9 cellular contexts compared by ENCODE assay signal in the genomic region with DNA sequence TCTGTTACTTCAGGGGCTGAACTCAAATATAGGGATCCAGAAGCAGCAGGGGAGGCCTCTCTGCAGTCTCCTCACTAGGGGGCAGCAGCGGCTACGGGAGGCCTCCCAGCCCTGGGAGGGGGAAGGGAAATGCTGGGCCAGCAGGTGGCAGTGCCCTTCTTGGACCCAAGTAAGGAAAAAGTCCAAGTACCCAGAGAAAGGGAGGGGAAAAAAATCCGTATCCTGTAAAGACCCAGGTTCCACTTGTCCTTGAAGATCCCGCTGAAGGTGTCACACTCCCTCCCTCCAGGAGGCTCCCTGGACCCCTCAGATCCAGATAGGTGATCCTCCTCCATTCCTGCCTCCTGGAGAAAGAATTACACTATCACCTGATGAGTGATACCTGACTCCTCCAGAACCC. TPM values are rescaled to one million over a fixed set of nuclear protein-coding genes. Genes with fewer than 3 reads are reported as not detected.
A peak's percentile ranks its signal among the peaks of the same experiment; 100 is the strongest.
DNase-seq lines count a peak whose midpoint lies in the region; ATAC-seq, FAIRE-seq and TF ChIP-seq lines count a peak whose summit lies in the region.
"Had no signal": no experiment of that assay in that cellular context is flagged by ENCODE, and none has a peak within 500 bp of the region (broad histone marks: within the 10 kb centered on the region; RNA-seq: fewer than 3 reads in every experiment).

No MANE protein-coding gene starts in this region.

- CTCF ChIA-PET in WTC11 (lab: Charles Lee), result interaction anchor here (0.6 to 3.7 kb wide), 53 partner anchors 9 to 622 kb away, joined by 3 to 122 read pairs (median 5); a partner anchor contains a TSS

- no peaks in the 10 kb centered on the region for H4K20me1 ChIP-seq in keratinocyte (ENCODE audit: control insufficient read depth, extremely low read depth, insufficient read depth, low read length)

- H3K4me3 Mint-ChIP-seq in WTC11, result no peak overlapping the region

- no peaks in the 10 kb centered on the region for H3K27me3 ChIP-seq in breast epithelium
- H3K27me3 ChIP-seq in keratinocyte (ENCODE audit: control insufficient read depth, extremely low read depth, insufficient read depth, low read length), result peaks cover 13% of the 10 kb centered on the region

- dilution Hi-C loops in keratinocyte (cut with MboI; ENCODE audit: extremely low pct_ligation_motif_present, low sequenced_read_pairs), result loop anchor here (5.0 kb wide), 1 partner anchor 58 kb away; no protein-coding TSS in a partner anchor

- intact Hi-C loops in breast epithelium (cut with DNase I; ENCODE audit: low total_unique reads), result no loop called here

- TF ChIP-seq POLR2A in breast epithelium (IDR thresholded peaks at IDR 0.05), result no peak

- H3K9ac ChIP-seq in keratinocyte (ENCODE audit: control insufficient read depth, extremely low read depth, insufficient read depth, low read length), result no peak overlapping the region

- TF ChIP-seq CTCF in AG09319 (IDR thresholded peaks at IDR 0.05; ENCODE audit: low read depth, low read length), result peak; percentile 98
- TF ChIP-seq CTCF in WTC11 (IDR thresholded peaks at IDR 0.05), result peak; percentile 60; the same call in 1 of the 2 replicates
- TF ChIP-seq CTCF in breast epithelium (IDR thresholded peaks at IDR 0.05), result peak; percentile 70 to 94 (median 76)
- TF ChIP-seq CTCF in keratinocyte (optimal IDR thresholded peaks at IDR 0.05 in 1 of 3, IDR thresholded peaks at IDR 0.05 in 1 of 3, conservative IDR thresholded peaks at IDR 0.05 in 1 of 3; ENCODE audit: extremely low read depth in 1 of 3, insufficient read depth in 2 of 3, low read length in 3 of 3), result peak; percentile 95 to 99 (median 99)

- ATAC-seq in GM21576 (IDR thresholded peaks at IDR 0.05; ENCODE audit: unreplicated experiment), result peak; percentile 51
- ATAC-seq in WTC11, result peak; percentile 87

- DNase-seq in AG09319 (ENCODE audit: extremely low read depth, low read depth) (no peak), NCI-H226 (peak; percentile 61), WTC11 (ENCODE audit: low spot score) (peak; percentile 87), breast epithelium (ENCODE audit: low spot score in 2 of 2) (peak; percentile 60 to 72), keratinocyte (ENCODE audit: low read depth, low spot score) (no peak), KG1 (lab: John Stamatoyannopoulos, UW) (no peak)
- DNase-seq in stimulated activated CD4-positive, alpha-beta T cell treated with anti-CD3 and anti-CD28 coated beads, Interleukin-2, amount 100 ng/mL, for 48 hours, result peak; percentile 77 to 81

- H3K4me3 ChIP-seq in breast epithelium, result no peak overlapping the region
- H3K4me3 ChIP-seq in keratinocyte (ENCODE audit: control insufficient read depth in 2 of 3, extremely low read depth in 1 of 3, insufficient read depth in 2 of 3, low read depth in 1 of 3, low read length in 3 of 3), result no peak overlapping the region
- H3K4me3 ChIP-seq: skin epidermis had no signal

- POLR2A ChIA-PET in WTC11 (lab: Charles Lee), result no interaction called here

- no peaks in the 10 kb centered on the region for H3K9me3 ChIP-seq in breast epithelium
- no peaks in the 10 kb centered on the region for H3K9me3 ChIP-seq in keratinocyte (ENCODE audit: control insufficient read depth, low read depth, low read length)

- H3K4me1 ChIP-seq in breast epithelium (no peaks in the 10 kb centered on the region), keratinocyte (ENCODE audit: control insufficient read depth, extremely low read depth, insufficient read depth, low read length) (no peaks in the 10 kb centered on the region)

- H2AFZ ChIP-seq in keratinocyte (ENCODE audit: control insufficient read depth, low read length), result no peak overlapping the region

- H3K4me2 ChIP-seq in keratinocyte (ENCODE audit: control insufficient read depth, extremely low read depth, insufficient read depth, low read depth, low read length), result no peak overlapping the region

- H3K4me1 Mint-ChIP-seq in WTC11, result peaks cover 21% of the 10 kb centered on the region

- H3K9me3 Mint-ChIP-seq in WTC11, result no peaks in the 10 kb centered on the region

- H3K79me2 ChIP-seq in keratinocyte (ENCODE audit: control insufficient read depth, insufficient read depth, low read length), result no peaks in the 10 kb centered on the region

- H3K36me3 Mint-ChIP-seq in WTC11, result no peaks in the 10 kb centered on the region

- H3K9me1 ChIP-seq in keratinocyte (ENCODE audit: control insufficient read depth, extremely low read depth, insufficient read depth, low read length), result no peaks in the 10 kb centered on the region

- H3K36me3 ChIP-seq in breast epithelium (no peaks in the 10 kb centered on the region), keratinocyte (ENCODE audit: control insufficient read depth in 2 of 2, extremely low read depth in 1 of 2, insufficient read depth in 2 of 2, low read length in 2 of 2) (no peaks in the 10 kb centered on the region)

- no peak overlapping the region for H3K27ac Mint-ChIP-seq in WTC11

- FAIRE-seq in keratinocyte (lab: Jason Lieb, UNC), result peak; percentile 13

- peaks cover 9% of the 10 kb centered on the region for H3K27me3 Mint-ChIP-seq in WTC11 (ENCODE audit: low read depth)

- H3K27ac ChIP-seq in breast epithelium (no peak overlapping the region), keratinocyte (ENCODE audit: control insufficient read depth, insufficient read depth, low read length) (no peak overlapping the region)
- H3K27ac ChIP-seq: skin epidermis had no signal

TF ChIP-seq in WTC11, 78 proteins besides CTCF, POLR2A, EP300 and RAD21:
- TF ChIP-seq, protein P1, sequence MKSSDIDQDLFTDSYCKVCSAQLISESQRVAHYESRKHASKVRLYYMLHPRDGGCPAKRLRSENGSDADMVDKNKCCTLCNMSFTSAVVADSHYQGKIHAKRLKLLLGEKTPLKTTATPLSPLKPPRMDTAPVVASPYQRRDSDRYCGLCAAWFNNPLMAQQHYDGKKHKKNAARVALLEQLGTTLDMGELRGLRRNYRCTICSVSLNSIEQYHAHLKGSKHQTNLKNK (CRISPR knock-in tag; IDR thresholded peaks at IDR 0.05), result no peak
- TF ChIP-seq SP1 (CRISPR knock-in tag; conservative IDR thresholded peaks at IDR 0.05), result 0 out of 2 replicates have a peak, but pooled peaks have one; percentile 14
- TF ChIP-seq, protein P2, sequence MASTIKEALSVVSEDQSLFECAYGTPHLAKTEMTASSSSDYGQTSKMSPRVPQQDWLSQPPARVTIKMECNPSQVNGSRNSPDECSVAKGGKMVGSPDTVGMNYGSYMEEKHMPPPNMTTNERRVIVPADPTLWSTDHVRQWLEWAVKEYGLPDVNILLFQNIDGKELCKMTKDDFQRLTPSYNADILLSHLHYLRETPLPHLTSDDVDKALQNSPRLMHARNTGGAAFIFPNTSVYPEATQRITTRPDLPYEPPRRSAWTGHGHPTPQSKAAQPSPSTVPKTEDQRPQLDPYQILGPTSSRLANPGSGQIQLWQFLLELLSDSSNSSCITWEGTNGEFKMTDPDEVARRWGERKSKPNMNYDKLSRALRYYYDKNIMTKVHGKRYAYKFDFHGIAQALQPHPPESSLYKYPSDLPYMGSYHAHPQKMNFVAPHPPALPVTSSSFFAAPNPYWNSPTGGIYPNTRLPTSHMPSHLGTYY (CRISPR knock-in tag; IDR thresholded peaks at IDR 0.05), result peak; percentile 31; the same call in 1 of the 2 replicates
- TF ChIP-seq ZNF423 (CRISPR knock-in tag; IDR thresholded peaks at IDR 0.05), result peak; percentile 83
- TF ChIP-seq ZNF416 (CRISPR knock-in tag; IDR thresholded peaks at IDR 0.05), result 0 out of 2 replicates have a peak, but pooled peaks have one; percentile 28

RNA-seq across cellular contexts. Expression of a gene that starts 14.1 kb away (rescaled TPM):
- 8.7 to 10.8 TPM (median 10.8 TPM) in 3 replicates for total RNA-seq in WTC11 (2021)
- total RNA-seq in breast epithelium, result 1 to 10 TPM in 2 of 3 donors, under 1 TPM in 1; 0.98 to 2.2 (median 1.1) TPM
- 2.8 to 5.9 TPM (median 3.9 TPM) in 3 replicates for polyA plus RNA-seq in keratinocyte
- 2.9 TPM for polyA plus RNA-seq in keratinocyte (2011; ENCODE audit: low read depth)
- 3.0 TPM in 2 replicates for polyA plus RNA-seq in keratinocyte (2011; cell fraction: cytosol; rRNA removed)
- 7.9 and 8.2 TPM in 2 replicates for polyA plus RNA-seq in keratinocyte (2011; cell fraction: nucleus; rRNA removed)
- 5.4 and 7.6 TPM in 2 replicates for polyA plus RNA-seq in keratinocyte (2012; ENCODE audit: low replicate concordance)
- polyA minus RNA-seq in keratinocyte, result 4.1 to 8.7 TPM (median 4.3 TPM) in 3 replicates
- 5.8 TPM for polyA minus RNA-seq in keratinocyte (2011; cell fraction: cytosol; rRNA and poly(A)+ RNA removed)
- 9.7 and 12.9 TPM in 2 replicates for polyA minus RNA-seq in keratinocyte (2011; cell fraction: nucleus; rRNA and poly(A)+ RNA removed)

RNA-seq across cellular contexts. Expression of a gene that starts 21.0 kb away (rescaled TPM):
- total RNA-seq in WTC11 (2021), result 1.6 to 1.7 TPM (median 1.7 TPM) in 3 replicates
- not detected for total RNA-seq in breast epithelium
- not detected in 3 replicates for polyA plus RNA-seq in keratinocyte
- 0.50 TPM for polyA plus RNA-seq in keratinocyte (2011; ENCODE audit: low read depth)
- polyA plus RNA-seq in keratinocyte (2011; cell fraction: cytosol; rRNA removed), result not detected in 2 replicates
- not detected in 2 replicates for polyA plus RNA-seq in keratinocyte (2011; cell fraction: nucleus; rRNA removed)
- polyA plus RNA-seq in keratinocyte (2012; ENCODE audit: low replicate concordance), result 0.10 TPM in 1 of 2 replicates, not detected in the other
- not detected in 3 replicates for polyA minus RNA-seq in keratinocyte
- polyA minus RNA-seq in keratinocyte (2011; cell fraction: cytosol; rRNA and poly(A)+ RNA removed), result not detected
- polyA minus RNA-seq in keratinocyte (2011; cell fraction: nucleus; rRNA and poly(A)+ RNA removed), result not detected in 2 replicates

Comparison
In these comparisons a context has a peak if more than half of its experiments do, and no peak if none do; other contexts are left out.
1. DNase-seq: peak in NCI-H226 (single experiment), WTC11 (single experiment), breast epithelium (2 of 2) and stimulated activated CD4-positive, alpha-beta T cell treated with anti-CD3 and anti-CD28 coated beads, Interleukin-2, amount 100 ng/mL, for 48 hours (2 of 2); none in AG09319 (single experiment), keratinocyte (single experiment) and KG1 (single experiment).
2. Peak in every context shown above with its lines, with median percentiles within 50 percentile points of each other: CTCF ChIP-seq.